ENCODE assay signal across 18 cellular contexts in the genomic region with DNA sequence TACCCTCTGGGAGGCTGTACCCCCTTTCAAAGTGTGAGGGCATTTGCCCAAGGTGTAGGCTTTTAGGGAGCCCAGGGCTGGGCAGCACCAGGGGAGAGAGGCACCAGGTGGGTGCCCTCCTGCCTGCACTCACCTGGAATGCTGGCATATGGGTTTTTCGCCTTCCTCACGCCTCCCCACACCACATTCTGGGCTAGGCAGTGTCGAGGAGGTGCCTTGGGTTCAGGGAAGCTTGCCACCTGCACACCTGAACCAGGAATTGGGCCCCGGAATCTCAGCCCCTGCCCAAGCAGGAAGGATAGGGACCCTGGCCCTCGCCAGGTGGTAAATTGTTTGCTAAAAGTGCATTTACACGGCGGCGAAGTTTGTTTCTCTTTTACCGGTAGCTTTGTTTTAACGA. TPM values are rescaled to one million over a fixed set of nuclear protein-coding genes. Genes with fewer than 3 reads are reported as not detected.
"Had no signal": no experiment of that assay in that cellular context is flagged by ENCODE, and none has a peak within 500 bp of the region (broad histone marks: within the 10 kb centered on the region; RNA-seq: fewer than 3 reads in every experiment).

No MANE protein-coding gene starts in this region.

- H3K4me3 ChIP-seq: left lung, prostate gland, spleen had no signal

- H3K9me3 Mint-ChIP-seq: activated T-helper 17 cell treated with anti-CD3 and anti-CD28 coated beads, Interleukin-2, amount 50 U/mL, for 72 hours had no signal

- ATAC-seq: activated CD4-positive, CD25-positive, alpha-beta regulatory T cell treated with anti-CD3 and anti-CD28 coated beads, Interleukin-2, amount 50 U/mL, for 24 hours; activated T-helper 17 cell treated with anti-CD3 and anti-CD28 coated beads, Interleukin-2, amount 50 U/mL, for 72 hours; left lung; naive thymus-derived CD8-positive, alpha-beta T cell had no signal

- H3K9me3 ChIP-seq: left lung, prostate gland, spleen had no signal

- DNase-seq: activated CD4-positive, alpha-beta T cell treated with anti-CD3 and anti-CD28 coated beads, Interleukin-2, amount 50 U/mL, for 1 hour; activated naive CD4-positive, alpha-beta T cell treated with Interleukin-2 at 50 U/mL for 16 hours; activated T-cell treated with anti-CD3 and anti-CD28 coated beads for 4 hours; aorta; cerebellar nuclear complex; effector CD8-positive, alpha-beta T cell; foreskin melanocyte; left lung; naive thymus-derived CD8-positive, alpha-beta T cell; occipital lobe; spleen; SW 1271; T-helper 9 cell had no signal

- FAIRE-seq: keratinocyte had no signal

- H3K27ac Mint-ChIP-seq: activated T-helper 17 cell treated with anti-CD3 and anti-CD28 coated beads, Interleukin-2, amount 50 U/mL, for 72 hours; naive thymus-derived CD8-positive, alpha-beta T cell had no signal

- H3K36me3 ChIP-seq: left lung, prostate gland, spleen had no signal

- H3K27ac ChIP-seq: epithelial cell of prostate, left lung, prostate gland, spleen had no signal

- H3K4me1 ChIP-seq: prostate gland had no signal

RNA-seq across cellular contexts. Expression of a gene that starts 5.1 kb away (rescaled TPM):
- total RNA-seq: naive thymus-derived CD8-positive, alpha-beta T cell had no signal
